1 cellular context compared by ENCODE assay signal in genomic region chr11:79436911-79437273, GRCh38.
TF ChIP-seq lines count a peak whose summit lies in the region.

No MANE protein-coding gene starts in this region.

TF ChIP-seq in neural cell, 6 proteins besides CTCF, POLR2A, EP300 and RAD21 (continued from another document):
- TF ChIP-seq, protein P1, sequence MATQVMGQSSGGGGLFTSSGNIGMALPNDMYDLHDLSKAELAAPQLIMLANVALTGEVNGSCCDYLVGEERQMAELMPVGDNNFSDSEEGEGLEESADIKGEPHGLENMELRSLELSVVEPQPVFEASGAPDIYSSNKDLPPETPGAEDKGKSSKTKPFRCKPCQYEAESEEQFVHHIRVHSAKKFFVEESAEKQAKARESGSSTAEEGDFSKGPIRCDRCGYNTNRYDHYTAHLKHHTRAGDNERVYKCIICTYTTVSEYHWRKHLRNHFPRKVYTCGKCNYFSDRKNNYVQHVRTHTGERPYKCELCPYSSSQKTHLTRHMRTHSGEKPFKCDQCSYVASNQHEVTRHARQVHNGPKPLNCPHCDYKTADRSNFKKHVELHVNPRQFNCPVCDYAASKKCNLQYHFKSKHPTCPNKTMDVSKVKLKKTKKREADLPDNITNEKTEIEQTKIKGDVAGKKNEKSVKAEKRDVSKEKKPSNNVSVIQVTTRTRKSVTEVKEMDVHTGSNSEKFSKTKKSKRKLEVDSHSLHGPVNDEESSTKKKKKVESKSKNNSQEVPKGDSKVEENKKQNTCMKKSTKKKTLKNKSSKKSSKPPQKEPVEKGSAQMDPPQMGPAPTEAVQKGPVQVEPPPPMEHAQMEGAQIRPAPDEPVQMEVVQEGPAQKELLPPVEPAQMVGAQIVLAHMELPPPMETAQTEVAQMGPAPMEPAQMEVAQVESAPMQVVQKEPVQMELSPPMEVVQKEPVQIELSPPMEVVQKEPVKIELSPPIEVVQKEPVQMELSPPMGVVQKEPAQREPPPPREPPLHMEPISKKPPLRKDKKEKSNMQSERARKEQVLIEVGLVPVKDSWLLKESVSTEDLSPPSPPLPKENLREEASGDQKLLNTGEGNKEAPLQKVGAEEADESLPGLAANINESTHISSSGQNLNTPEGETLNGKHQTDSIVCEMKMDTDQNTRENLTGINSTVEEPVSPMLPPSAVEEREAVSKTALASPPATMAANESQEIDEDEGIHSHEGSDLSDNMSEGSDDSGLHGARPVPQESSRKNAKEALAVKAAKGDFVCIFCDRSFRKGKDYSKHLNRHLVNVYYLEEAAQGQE (IDR thresholded peaks at IDR 0.05; ENCODE audit: borderline replicate concordance), result no peak
- TF ChIP-seq POLR2AphosphoS5 (IDR thresholded peaks at IDR 0.05) (no peak), MXI1 (conservative IDR thresholded peaks at IDR 0.05; ENCODE audit: poor library complexity, severe bottlenecking) (no peak)
TF ChIP-seq in neural cell: peak in this region for 0.
